1 cellular context compared by ENCODE assay signal in genomic region chr19:18364826-18365528, GRCh38.
A peak's percentile ranks its signal among the peaks of the same experiment; 100 is the strongest.
TF ChIP-seq lines count a peak whose summit lies in the region.

No MANE protein-coding gene starts in this region.

TF ChIP-seq in HEK293, 187 proteins besides CTCF, POLR2A, EP300 and RAD21 (continued from another document):
- TF ChIP-seq PBX3 (CRISPR knock-in tag; IDR thresholded peaks at IDR 0.05): no peak
- no peak for TF ChIP-seq ZBTB6 (tag by site-specific recombination; IDR thresholded peaks at IDR 0.05)
- peak; percentile 50; the same call in 1 of the 2 replicates for TF ChIP-seq ZNF394 (tag by site-specific recombination; IDR thresholded peaks at IDR 0.05; ENCODE audit: borderline replicate concordance)
- TF ChIP-seq ZSCAN23 (tag by site-specific recombination; IDR thresholded peaks at IDR 0.05): peak; percentile 60; the same call in 1 of the 2 replicates
- TF ChIP-seq PATZ1 (tag by site-specific recombination; IDR thresholded peaks at IDR 0.05): peak; percentile 98
- TF ChIP-seq KLF9 (tag by site-specific recombination; IDR thresholded peaks at IDR 0.05; ENCODE audit: low read depth): no peak; the same call in 1 of the 2 replicates
